10 cellular contexts compared by ENCODE assay signal in genomic region chr10:86953747-86954680, GRCh38. TPM values are rescaled to one million over a fixed set of nuclear protein-coding genes. Genes with fewer than 3 reads are reported as not detected.
DNase-seq lines count a peak whose midpoint lies in the region; ATAC-seq and TF ChIP-seq lines count a peak whose summit lies in the region.
"Had no signal": no experiment of that assay in that cellular context is flagged by ENCODE, and none has a peak within 500 bp of the region (broad histone marks: within the 10 kb centered on the region; RNA-seq: fewer than 3 reads in every experiment).

No MANE protein-coding gene starts in this region.

- H3K36me3 ChIP-seq in iPS-15b (ENCODE audit: control insufficient read depth, insufficient read depth, low read length) (no peaks in the 10 kb centered on the region), prostate gland (no peaks in the 10 kb centered on the region)

- H3K4me1 ChIP-seq in iPS-15b (ENCODE audit: control insufficient read depth, insufficient read depth, low read length) (peaks cover 26% of the 10 kb centered on the region), prostate gland (replicated peaks) (no peaks in the 10 kb centered on the region)

- H3K27ac Mint-ChIP-seq in brain, result peak overlapping the region; percentile 24 to 98 (median 64)

- H3K36me3 Mint-ChIP-seq in brain, result peaks cover 10% of the 10 kb centered on the region

- H3K4me1 Mint-ChIP-seq in brain, result peaks cover 45% of the 10 kb centered on the region

- no peak for ATAC-seq in HG03460 (IDR thresholded peaks at IDR 0.05; ENCODE audit: unreplicated experiment)

- TF ChIP-seq CTCF in brain (conservative IDR thresholded peaks at IDR 0.05), result no peak
- TF ChIP-seq CTCF in prostate gland (IDR thresholded peaks at IDR 0.05), result no peak

- H3K4me3 ChIP-seq in iPS-15b (ENCODE audit: low read depth, low read length) (peak overlapping the region; percentile 5), prostate gland (no peak overlapping the region)

- no peak for TF ChIP-seq POLR2A in prostate gland (IDR thresholded peaks at IDR 0.05)

- intact Hi-C loops in prostate gland (cut with DNase I), result no loop called here

- peaks cover 3% of the 10 kb centered on the region for H3K27me3 Mint-ChIP-seq in brain

- H3K4me3 Mint-ChIP-seq in brain, result peak overlapping the region in 1 of 5 experiments; percentile 57

- H3K9ac ChIP-seq in iPS-15b (ENCODE audit: low read depth, low read length), result no peak overlapping the region

- DNase-seq in ELF-1 (ENCODE audit: low read depth, low spot score) (peak; percentile 94), prostate gland (ENCODE audit: low spot score) (no peak), pons (ENCODE audit: low spot score) (no peak), SKM-1 treated with dmso at 0.1 percent for 144 hours (lab: John Stamatoyannopoulos, UW; ENCODE audit: unreplicated experiment) (no peak), DMS79 (lab: John Stamatoyannopoulos, UW) (no peak)

- H3K9me3 Mint-ChIP-seq in brain, result peaks cover 16 to 30% (median 18%) of the 10 kb centered on the region in 5 experiments

- H3K27me3 ChIP-seq in iPS-15b (ENCODE audit: control insufficient read depth, insufficient read depth, low read length) (no peaks in the 10 kb centered on the region), prostate gland (replicated peaks; ENCODE audit: insufficient read depth) (no peaks in the 10 kb centered on the region)

- H3K27ac ChIP-seq in prostate gland, result peak overlapping the region; percentile 45
- H3K27ac ChIP-seq: HL-60 had no signal

- WGBS in prostate gland, result 58% methylated on average over 15 of the region's 15 CpGs

- H3K9me3 ChIP-seq in iPS-15b (ENCODE audit: control insufficient read depth, insufficient read depth, low read length) (peaks cover 10% of the 10 kb centered on the region), prostate gland (no peaks in the 10 kb centered on the region)

RNA-seq across cellular contexts. Expression of gene MMRN2, which starts 3.4 kb away (rescaled TPM):
- polyA plus RNA-seq in brain (ENCODE audit: insufficient read depth, low read depth, low replicate concordance), result 11.5 TPM
- total RNA-seq in prostate gland, result 10 to 100 TPM; 24.6 to 26.1 TPM
- total RNA-seq: activated CD8-positive, alpha-beta memory T cell treated with anti-CD3 and anti-CD28 coated beads for 36 hours had no signal

RNA-seq across cellular contexts. Expression of gene SNCG, which starts 4.4 kb away (rescaled TPM):
- 154 TPM for polyA plus RNA-seq in brain (ENCODE audit: insufficient read depth, low read depth, low replicate concordance)
- total RNA-seq in prostate gland, result 10 to 100 TPM; 38.5 to 46.6 TPM
- total RNA-seq: activated CD8-positive, alpha-beta memory T cell treated with anti-CD3 and anti-CD28 coated beads for 36 hours had no signal

RNA-seq across cellular contexts. Expression of gene ADIRF, which starts 14.3 kb away (rescaled TPM):
- 84.5 TPM for polyA plus RNA-seq in brain (ENCODE audit: insufficient read depth, low read depth, low replicate concordance)
- 100 to 1,000 TPM; 128 to 347 TPM for total RNA-seq in prostate gland
- total RNA-seq: activated CD8-positive, alpha-beta memory T cell treated with anti-CD3 and anti-CD28 coated beads for 36 hours had no signal
